1 cellular context compared by ENCODE assay signal in genomic region chr17:41650794-41651624, GRCh38.
TF ChIP-seq lines count a peak whose summit lies in the region.

No MANE protein-coding gene starts in this region.

TF ChIP-seq in A549, 52 proteins besides CTCF, POLR2A, EP300 and RAD21 (continued from another document):
- no peak for TF ChIP-seq BCL3 (IDR thresholded peaks at IDR 0.05)
- TF ChIP-seq HES2 (IDR thresholded peaks at IDR 0.05), result no peak
- no peak for TF ChIP-seq ZFP36 (IDR thresholded peaks at IDR 0.05; ENCODE audit: borderline replicate concordance, partially characterized antibody)
